Comparison of ENCODE assay signal across 9 cellular contexts in the genomic region with DNA sequence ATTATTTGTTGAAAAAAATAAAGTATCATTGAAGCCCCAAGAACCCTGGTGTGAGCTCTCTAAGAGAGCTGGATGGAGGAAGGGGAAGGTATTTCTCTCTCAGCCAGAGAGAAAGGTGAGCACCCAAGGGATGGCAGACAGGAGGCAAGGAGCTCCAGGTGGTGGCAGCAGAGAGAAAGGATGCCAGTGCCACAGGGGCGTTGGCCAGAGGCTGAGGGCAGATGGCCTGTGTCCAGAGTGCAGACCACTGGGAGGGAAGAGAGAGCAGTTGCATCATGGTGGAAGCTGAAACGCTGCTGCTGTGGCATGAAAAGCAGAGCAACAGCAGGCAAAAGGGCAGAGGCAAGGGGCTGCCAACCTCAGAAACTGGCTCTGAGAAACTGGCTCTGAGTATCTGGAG. TPM values are rescaled to one million over a fixed set of nuclear protein-coding genes. Genes with fewer than 3 reads are reported as not detected.
DNase-seq lines count a peak whose midpoint lies in the region; ATAC-seq and TF ChIP-seq lines count a peak whose summit lies in the region.
"Had no signal": no experiment of that assay in that cellular context is flagged by ENCODE, and none has a peak within 500 bp of the region (broad histone marks: within the 10 kb centered on the region; RNA-seq: fewer than 3 reads in every experiment).

No MANE protein-coding gene starts in this region.

- DNase-seq in AG08395 (ENCODE audit: low spot score) (peak; percentile 5), Peyer's patch (peak in 2 of 3 donors; percentile 75 to 76), heart right ventricle (no peak), NOMO-1 treated with dmso at 0.1 percent for 144 hours (lab: John Stamatoyannopoulos, UW; ENCODE audit: unreplicated experiment) (no peak), posterior vena cava (ENCODE audit: low spot score) (no peak), mesothelial cell of epicardium (ENCODE audit: low spot score in 2 of 2, unreplicated experiment in 2 of 2) (no peak)

- no peak for TF ChIP-seq POLR2A in Peyer's patch (IDR thresholded peaks at IDR 0.05)

- H3K4me1 Mint-ChIP-seq in mesothelial cell of epicardium = peaks cover 12% of the 10 kb centered on the region

- 54 to 71% methylated on average over 2 of the region's 2 CpGs for WGBS in heart right ventricle, 2 donors

- H3K4me1 ChIP-seq in Peyer's patch (peaks cover 0 to 20% (median 0%) of the 10 kb centered on the region in 4 donors), heart right ventricle (peaks cover 0 to 22% (median 12%) of the 10 kb centered on the region in 9 donors)

- H3K27ac Mint-ChIP-seq in mesothelial cell of epicardium = no peak overlapping the region

- no peak overlapping the region for H3K4me3 Mint-ChIP-seq in mesothelial cell of epicardium

- H3K9me3 Mint-ChIP-seq in mesothelial cell of epicardium = no peaks in the 10 kb centered on the region

- H3K36me3 ChIP-seq in Peyer's patch (no peaks in the 10 kb centered on the region), heart right ventricle (no peaks in the 10 kb centered on the region)

- H3K9me3 ChIP-seq in Peyer's patch (no peaks in the 10 kb centered on the region), heart right ventricle (no peaks in the 10 kb centered on the region)

- H3K4me3 ChIP-seq in Peyer's patch (no peak overlapping the region), heart right ventricle (no peak overlapping the region)

- H3K27ac ChIP-seq in Peyer's patch (no peak overlapping the region), heart right ventricle (no peak overlapping the region)
- H3K27ac ChIP-seq: epithelial cell of prostate had no signal

- no peaks in the 10 kb centered on the region for H3K27me3 ChIP-seq in Peyer's patch
- peaks cover 0 to 49% (median 36%) of the 10 kb centered on the region in 7 donors for H3K27me3 ChIP-seq in heart right ventricle

- H3K36me3 Mint-ChIP-seq in mesothelial cell of epicardium = no peaks in the 10 kb centered on the region

- TF ChIP-seq CTCF in GM12874 (IDR thresholded peaks at IDR 0.05; ENCODE audit: insufficient read depth, low read depth, low read length) (peak; percentile 31; the same call in 1 of the 2 replicates), Peyer's patch (IDR thresholded peaks at IDR 0.05) (peak in 4 of 6 experiments; percentile 44 to 81 (median 75)), heart right ventricle (IDR thresholded peaks at IDR 0.05) (peak in 7 of 9 donors; percentile 18 to 50 (median 36)), mesothelial cell of epicardium (IDR thresholded peaks at IDR 0.05; ENCODE audit: unreplicated experiment) (no peak)

- intact Hi-C loops in heart right ventricle (cut with DNase I) = loop anchor here in 3 of 10 donors (5.0 kb wide), 2 partner anchors 56 to 176 kb away; no protein-coding TSS in a partner anchor
- intact Hi-C loops in posterior vena cava (cut with DNase I) = loop anchor here in 1 of 2 donors (1.0 kb wide), 1 partner anchor 9 kb away; the partner anchor contains the start of gene SPON1

- H3K27me3 Mint-ChIP-seq in mesothelial cell of epicardium (ENCODE audit: low read depth) = peaks cover 59% of the 10 kb centered on the region

- ATAC-seq in heart right ventricle (peak; percentile 28 to 54 (median 46)), GM19035 (IDR thresholded peaks at IDR 0.05; ENCODE audit: unreplicated experiment) (no peak)

RNA-seq across cellular contexts. Expression of gene SPON1, which starts 8.5 kb away (rescaled TPM):
- total RNA-seq in Peyer's patch = 10 to 100 TPM; 26.4 to 53.8 (median 48.3) TPM
- total RNA-seq in heart right ventricle = 10 to 100 TPM in 1 of 10 donors, 1 to 10 TPM in 9; 3.2 to 14.7 (median 5.6) TPM
- polyA plus RNA-seq in heart right ventricle = 1 to 10 TPM; 2.9 to 8.6 TPM
- total RNA-seq in posterior vena cava = 100 to 1,000 TPM in 1 of 2 donors, 10 to 100 TPM in 1; 71.3 to 131 TPM
- total RNA-seq in mesothelial cell of epicardium = 25.1 to 31.9 TPM (median 30.9 TPM) in 3 replicates

Comparison
In these comparisons a context has a peak if more than half of its experiments do, and no peak if none do; other contexts are left out.
1. DNase-seq: peak in AG08395 (single experiment) and Peyer's patch (2 of 3); none in heart right ventricle (0 of 2), NOMO-1 treated with dmso at 0.1 percent for 144 hours (single experiment), posterior vena cava (single experiment) and mesothelial cell of epicardium (0 of 2).